ENCODE assay signal across 15 cellular contexts in genomic region chr6:42394881-42395620, GRCh38. TPM values are rescaled to one million over a fixed set of nuclear protein-coding genes. Genes with fewer than 3 reads are reported as not detected.
DNase-seq lines count a peak whose midpoint lies in the region; TF ChIP-seq lines count a peak whose summit lies in the region.
"Had no signal": no experiment of that assay in that cellular context is flagged by ENCODE, and none has a peak within 500 bp of the region (broad histone marks: within the 10 kb centered on the region; RNA-seq: fewer than 3 reads in every experiment).

No MANE protein-coding gene starts in this region.

- H3K4me1 Mint-ChIP-seq in HFFc6 (ENCODE audit: low read depth), result peaks cover 24% of the 10 kb centered on the region

- H3K36me3 Mint-ChIP-seq in HFFc6 (ENCODE audit: low read depth), result peaks cover 11% of the 10 kb centered on the region

- H3K36me3 ChIP-seq in Peyer's patch, result no peaks in the 10 kb centered on the region
- H3K36me3 ChIP-seq: ovary had no signal

- H3K4me1 ChIP-seq in Peyer's patch, result peaks cover 0 to 16% (median 8%) of the 10 kb centered on the region in 4 donors

- H3K4me3 ChIP-seq in Peyer's patch, result no peak overlapping the region
- H3K4me3 ChIP-seq: ovary had no signal

- TF ChIP-seq CTCF in Peyer's patch (IDR thresholded peaks at IDR 0.05) (no peak), HFFc6 (IDR thresholded peaks at IDR 0.05) (no peak)

- no peak for TF ChIP-seq POLR2A in Peyer's patch (IDR thresholded peaks at IDR 0.05)

- no peaks in the 10 kb centered on the region for H3K27me3 ChIP-seq in Peyer's patch
- H3K27me3 ChIP-seq: ovary had no signal

- peak overlapping the region in 1 of 4 donors; percentile 50 for H3K27ac ChIP-seq in Peyer's patch
- H3K27ac ChIP-seq: epithelial cell of prostate, ovary had no signal

- DNase-seq in activated effector memory CD4-positive, alpha-beta T cell treated with anti-CD3 and anti-CD28 coated beads, Interleukin-2, amount 50 U/mL, for 16 hours, result peak; percentile 53
- no peak for DNase-seq in activated effector memory CD4-positive, alpha-beta T cell treated with Interleukin-2 at 50 U/mL for 16 hours
- DNase-seq in Peyer's patch (peak in 2 of 3 donors; percentile 30 to 53), globus pallidus (ENCODE audit: low spot score) (peak; percentile 24), HFFc6 (no peak), EL (no peak)
- peak; percentile 39 for DNase-seq in stimulated activated CD8-positive, alpha-beta memory T cell treated with anti-CD3 and anti-CD28 coated beads, Interleukin-4, amount 100 ng/mL, for 48 hours
- no peak for DNase-seq in stimulated activated naive CD4-positive, alpha-beta T cell treated with Interleukin-2 at 50 U/mL for 16 hours (lab: John Stamatoyannopoulos, UW)
- DNase-seq: activated CD4-positive, CD25-positive, alpha-beta regulatory T cell; activated naive CD4-positive, alpha-beta T cell treated with Interleukin-2 at 50 U/mL for 16 hours; central memory CD4-positive, alpha-beta T cell; hippocampal formation; NK-92 treated with Interleukin-12 subunit alpha and Interleukin-12 subunit beta, amount 100 ng/mL, for 24 hours; ovary had no signal

- no peak overlapping the region for H3K27ac Mint-ChIP-seq in HFFc6

- no peak overlapping the region for H3K4me3 Mint-ChIP-seq in HFFc6

- H3K9me3 Mint-ChIP-seq in HFFc6, result no peaks in the 10 kb centered on the region

- H3K9me3 ChIP-seq in Peyer's patch, result no peaks in the 10 kb centered on the region
- H3K9me3 ChIP-seq: ovary had no signal

- H3K27me3 Mint-ChIP-seq in HFFc6 (ENCODE audit: insufficient read depth), result peaks cover 2% of the 10 kb centered on the region

RNA-seq across cellular contexts. Expression of gene TRERF1, which starts 56.7 kb away (rescaled TPM):
- 10 to 100 TPM in 1 of 4 donors, 1 to 10 TPM in 3; 4.6 to 28.1 (median 8.5) TPM for total RNA-seq in Peyer's patch
- 10 to 100 TPM; 10.5 to 16.4 (median 15.2) TPM for total RNA-seq in HFFc6 (2021; fragmentation: NEBNext Ultra II Directional; extraction: Animal tissue kit (Norgen Biotek cat#: 25700))

Comparison
In these comparisons a context has a peak if more than half of its experiments do, and no peak if none do; other contexts are left out.
1. DNase-seq: peak in activated effector memory CD4-positive, alpha-beta T cell treated with anti-CD3 and anti-CD28 coated beads, Interleukin-2, amount 50 U/mL, for 16 hours (single experiment), Peyer's patch (2 of 3), globus pallidus (single experiment) and stimulated activated CD8-positive, alpha-beta memory T cell treated with anti-CD3 and anti-CD28 coated beads, Interleukin-4, amount 100 ng/mL, for 48 hours (single experiment); none in activated effector memory CD4-positive, alpha-beta T cell treated with Interleukin-2 at 50 U/mL for 16 hours (single experiment), HFFc6 (single experiment), EL (single experiment) and stimulated activated naive CD4-positive, alpha-beta T cell treated with Interleukin-2 at 50 U/mL for 16 hours (single experiment).